8 cellular contexts compared by ENCODE assay signal in genomic region chr7:23938937-23939552, GRCh38.
DNase-seq lines count a peak whose midpoint lies in the region; ATAC-seq, FAIRE-seq and TF ChIP-seq lines count a peak whose summit lies in the region.

No MANE protein-coding gene starts in this region.

- no peaks in the 10 kb centered on the region for H3K4me1 Mint-ChIP-seq in T-cell

- H3K4me3 ChIP-seq in right atrium auricular region = no peak overlapping the region

- H3K4me3 Mint-ChIP-seq in T-cell = no peak overlapping the region

- DNase-seq in DMS 273 treated with DMSO at 0.1 percent for 48 hours (lab: John Stamatoyannopoulos, UW) = peak; percentile 32
- DNase-seq in HTR-8/SVneo (ENCODE audit: insufficient read length, low spot score) = peak; percentile 48
- DNase-seq in SHP77 treated with DMSO at 0.1 percent for 48 hours (lab: John Stamatoyannopoulos, UW) = peak; percentile 51
- peak; percentile 34 for DNase-seq in hepatic stellate cell (ENCODE audit: low spot score)
- no peak for DNase-seq in right atrium auricular region (ENCODE audit: low spot score)
- DNase-seq in T-cell = no peak

- H3K27ac ChIP-seq in right atrium auricular region = no peak overlapping the region

- peaks cover 0 to 4% (median 0%) of the 10 kb centered on the region in 3 donors for H3K9me3 Mint-ChIP-seq in T-cell

- no peaks in the 10 kb centered on the region for H3K36me3 Mint-ChIP-seq in T-cell

- no peaks in the 10 kb centered on the region for H3K9me3 ChIP-seq in right atrium auricular region

- H3K27me3 Mint-ChIP-seq in T-cell = peaks cover 16 to 34% of the 10 kb centered on the region in 2 donors

- TF ChIP-seq CTCF in right atrium auricular region (IDR thresholded peaks at IDR 0.05) = no peak

- H3K36me3 ChIP-seq in right atrium auricular region = no peaks in the 10 kb centered on the region

- no peak overlapping the region for H3K27ac Mint-ChIP-seq in T-cell

- CTCF ChIA-PET in T-cell (lab: Charles Lee) = interaction anchor here in 1 of 2 donors (0.5 to 0.6 kb wide), 2 partner anchors 370 to 726 kb away, joined by 3 to 7 read pairs; no protein-coding TSS in a partner anchor

- H3K27me3 ChIP-seq in right atrium auricular region = no peaks in the 10 kb centered on the region

- ATAC-seq in GM19372 (IDR thresholded peaks at IDR 0.05; ENCODE audit: low read depth, unreplicated experiment) (peak; percentile 81), HG02571 (IDR thresholded peaks at IDR 0.05; ENCODE audit: unreplicated experiment) (no peak), T-cell (replicated peaks in 1 of 4) (no peak)

- peak; percentile 59 for FAIRE-seq in HTR-8/SVneo (lab: Jason Lieb, UNC)

- H3K4me1 ChIP-seq in right atrium auricular region = no peaks in the 10 kb centered on the region

- POLR2A ChIA-PET in T-cell (lab: Charles Lee) = interaction anchor here in 1 of 2 donors (0.6 kb wide), 1 partner anchor 288 kb away, joined by 3 read pairs; no protein-coding TSS in a partner anchor

Comparison
In these comparisons a context has a peak if more than half of its experiments do, and no peak if none do; other contexts are left out.
1. DNase-seq: peak in DMS 273 treated with DMSO at 0.1 percent for 48 hours (single experiment), HTR-8/SVneo (single experiment), SHP77 treated with DMSO at 0.1 percent for 48 hours (single experiment) and hepatic stellate cell (single experiment); none in right atrium auricular region (single experiment) and T-cell (0 of 34).